In genomic region chr10:103111031-103111917, GRCh38 we compare ENCODE assay signal across 8 cellular contexts.
DNase-seq lines count a peak whose midpoint lies in the region; ATAC-seq lines count a peak whose summit lies in the region.

No MANE protein-coding gene starts in this region.

- no peak overlapping the region for H2BK15ac ChIP-seq in mesendoderm (replicated peaks; ENCODE audit: low read depth)

- H3K23ac ChIP-seq in mesendoderm (ENCODE audit: low read length) = no peak overlapping the region

- peaks cover 2% of the 10 kb centered on the region for H3K79me1 ChIP-seq in mesendoderm (ENCODE audit: low read length)

- H3K27ac ChIP-seq in mesendoderm (ENCODE audit: low read depth, low read length) = no peak overlapping the region

- peak overlapping the region; percentile 51 for H3K18ac ChIP-seq in mesendoderm (ENCODE audit: low read length)

- H3K36me3 ChIP-seq in mesendoderm (ENCODE audit: control insufficient read depth, insufficient read depth, low read length) = no peaks in the 10 kb centered on the region

- H3K4me3 ChIP-seq in mesendoderm (ENCODE audit: low read length) = no peak overlapping the region

- H3K56ac ChIP-seq in mesendoderm (ENCODE audit: low read length) = no peak overlapping the region

- no peaks in the 10 kb centered on the region for H3K4me1 ChIP-seq in mesendoderm (ENCODE audit: control insufficient read depth, low read depth, low read length)

- no peak overlapping the region for H4K8ac ChIP-seq in mesendoderm (ENCODE audit: low read depth, low read length)

- DNase-seq in NCI-H510A treated with DMSO at 0.1 percent for 48 hours (lab: John Stamatoyannopoulos, UW) (peak; percentile 24), NCI-H510A (lab: John Stamatoyannopoulos, UW) (no peak), amniotic epithelial cell (ENCODE audit: low read depth) (peak; percentile 8), mesendoderm (no peak), NCI-H2227 treated with DMSO at 0.1 percent for 48 hours (lab: John Stamatoyannopoulos, UW) (no peak), NCI-H128 (lab: John Stamatoyannopoulos, UW; ENCODE audit: unreplicated experiment) (no peak), cerebellum (ENCODE audit: low spot score) (no peak)

- no CpG with 5 or more reads among the region's 2 CpGs for WGBS in mesendoderm (ENCODE audit: extremely low coverage, insufficient coverage, low lambda C conversion rate)

- no peak overlapping the region for H3K9ac ChIP-seq in mesendoderm (ENCODE audit: low read length)

- H3K27me3 ChIP-seq in mesendoderm (ENCODE audit: insufficient read depth, low read length, poor library complexity) = no peaks in the 10 kb centered on the region

- no peak overlapping the region for H2AK5ac ChIP-seq in mesendoderm (ENCODE audit: low read length)

- H3K4me2 ChIP-seq in mesendoderm (ENCODE audit: low read length) = no peak overlapping the region

- H2BK5ac ChIP-seq in mesendoderm (ENCODE audit: low read length) = no peak overlapping the region

- H4K5ac ChIP-seq in mesendoderm (ENCODE audit: low read length) = no peak overlapping the region

- H3K79me2 ChIP-seq in mesendoderm (ENCODE audit: control insufficient read depth, insufficient read depth, low read length) = no peaks in the 10 kb centered on the region

- no peak overlapping the region for H2BK120ac ChIP-seq in mesendoderm (ENCODE audit: low read depth, low read length)

- ATAC-seq in HG02973 (IDR thresholded peaks at IDR 0.05; ENCODE audit: unreplicated experiment) = peak; percentile 64

- no peak overlapping the region for H3K4ac ChIP-seq in mesendoderm (ENCODE audit: low read depth, low read length)

Comparison
In these comparisons a context has a peak if more than half of its experiments do, and no peak if none do; other contexts are left out.
1. DNase-seq: peak in NCI-H510A treated with DMSO at 0.1 percent for 48 hours (single experiment) and amniotic epithelial cell (single experiment); none in NCI-H510A (single experiment), mesendoderm (single experiment), NCI-H2227 treated with DMSO at 0.1 percent for 48 hours (single experiment), NCI-H128 (single experiment) and cerebellum (single experiment).